In genomic region chr11:47847892-47848635, GRCh38 we compare ENCODE assay signal across 8 cellular contexts. TPM values are rescaled to one million over a fixed set of nuclear protein-coding genes. Genes with fewer than 3 reads are reported as not detected.
A peak's percentile ranks its signal among the peaks of the same experiment; 100 is the strongest.
DNase-seq lines count a peak whose midpoint lies in the region; ATAC-seq and TF ChIP-seq lines count a peak whose summit lies in the region.

Gene NUP160 (minus strand): TSS chr11:47848350. CDS start chr11:47848318, 32 bp downstream.

- H3F3A ChIP-seq in DOHH2 (ENCODE audit: control insufficient read depth, insufficient read depth): peaks cover 15% of the 10 kb centered on the region

- H3K9me3 ChIP-seq in DOHH2 (ENCODE audit: control insufficient read depth, insufficient read depth, low read length): no peaks in the 10 kb centered on the region

- H2AFZ ChIP-seq in KMS-11 (ENCODE audit: low read depth): peak within 1 kb of the TSS; percentile 95

- DNase-seq in SHP77 (lab: John Stamatoyannopoulos, UW) (peak; percentile 57 to 81), fibroblast of villous mesenchyme (ENCODE audit: low read depth) (peak; percentile 59)
- DNase-seq in activated effector memory CD4-positive, alpha-beta T cell treated with anti-CD3 and anti-CD28 coated beads, Interleukin-2, amount 50 U/mL, for 16 hours: peak; percentile 97
- DNase-seq in stimulated activated naive CD8-positive, alpha-beta T cell treated with anti-CD3 and anti-CD28 coated beads, Interleukin-15, Interleukin-2, amounts not matched to agents 100 U/mL and 50 U/mL, for 24 hours: peak; percentile 96

- H3K27ac ChIP-seq in DOHH2 (ENCODE audit: low read depth, low read length): peak within 1 kb of the TSS; percentile 31
- peak within 1 kb of the TSS; percentile 90 for H3K27ac ChIP-seq in KMS-11

- peak within 1 kb of the TSS; percentile 94 to 100 (median 99) for H3K4me3 Mint-ChIP-seq in nephron

- no peaks in the 10 kb centered on the region for H3K27me3 Mint-ChIP-seq in nephron (ENCODE audit: low read depth)

- H3K9ac ChIP-seq in KMS-11: peak within 1 kb of the TSS; percentile 97

- peaks cover 46% of the 10 kb centered on the region for H3K79me2 ChIP-seq in DOHH2 (ENCODE audit: control insufficient read depth, low read length)
- H3K79me2 ChIP-seq in KMS-11 (ENCODE audit: insufficient read depth, low read depth): peaks cover 41% of the 10 kb centered on the region

- TF ChIP-seq CTCF in DOHH2 (IDR thresholded peaks at IDR 0.05; ENCODE audit: low read depth, low read length, poor library complexity, severe bottlenecking) (no peak), KMS-11 (conservative IDR thresholded peaks at IDR 0.05; ENCODE audit: low read depth, low read length) (no peak), fibroblast of villous mesenchyme (IDR thresholded peaks at IDR 0.05; ENCODE audit: insufficient read depth, low read depth, low read length) (no peak), nephron (IDR thresholded peaks at IDR 0.05; ENCODE audit: unreplicated experiment in 3 of 3) (no peak)

- peaks cover 16% of the 10 kb centered on the region for H3K36me3 Mint-ChIP-seq in nephron (ENCODE audit: low read depth)

- H3K27me3 ChIP-seq in DOHH2 (ENCODE audit: control insufficient read depth, low read length): peaks cover 18% of the 10 kb centered on the region
- no peaks in the 10 kb centered on the region for H3K27me3 ChIP-seq in KMS-11 (ENCODE audit: insufficient read depth, low read depth)

- H3K27ac Mint-ChIP-seq in nephron: peak within 1 kb of the TSS; percentile 92 to 100 (median 96)

- H3K9me3 Mint-ChIP-seq in nephron: no peaks in the 10 kb centered on the region

- H3K36me3 ChIP-seq in DOHH2 (ENCODE audit: control insufficient read depth, low read length): peaks cover 41% of the 10 kb centered on the region
- H3K36me3 ChIP-seq in KMS-11 (ENCODE audit: insufficient read depth): no peaks in the 10 kb centered on the region; the same call in 1 of the 2 replicates

- H3K4me1 ChIP-seq in DOHH2 (ENCODE audit: control insufficient read depth, low read length): peaks cover 53% of the 10 kb centered on the region
- peaks cover 26% of the 10 kb centered on the region for H3K4me1 ChIP-seq in KMS-11 (ENCODE audit: low read depth, poor library complexity, severe bottlenecking)

- H3K4me1 Mint-ChIP-seq in nephron: peaks cover 30% of the 10 kb centered on the region

- peak; percentile 72 for ATAC-seq in GM21737 (IDR thresholded peaks at IDR 0.05; ENCODE audit: unreplicated experiment)
- peak; percentile 93 for ATAC-seq in stimulated activated naive CD8-positive, alpha-beta T cell treated with anti-CD3 and anti-CD28 coated beads, Interleukin-15, Interleukin-2, amounts not matched to agents 100 U/mL and 50 U/mL, for 24 hours

- H3K4me3 ChIP-seq in DOHH2 (ENCODE audit: low read length): peak within 1 kb of the TSS; percentile 98
- peak within 1 kb of the TSS; percentile 37 for H3K4me3 ChIP-seq in KMS-11 (IDR thresholded peaks at IDR 0.05; ENCODE audit: insufficient read depth, low read depth, low read length)
- H3K4me3 ChIP-seq in fibroblast of villous mesenchyme (ENCODE audit: low read depth, low read length): peak within 1 kb of the TSS; percentile 100

- H3K4me2 ChIP-seq in DOHH2 (ENCODE audit: low read length) (peak within 1 kb of the TSS; percentile 94), KMS-11 (peak within 1 kb of the TSS; percentile 86)

- H4K20me1 ChIP-seq in DOHH2 (ENCODE audit: control insufficient read depth, insufficient read depth, low read depth, low read length): peaks cover 14% of the 10 kb centered on the region; the same call in 1 of the 2 replicates
- H4K20me1 ChIP-seq in KMS-11 (ENCODE audit: insufficient read depth): no peaks in the 10 kb centered on the region

- no peaks in the 10 kb centered on the region for H3K9me2 ChIP-seq in DOHH2 (replicated peaks; ENCODE audit: control insufficient read depth, low read length)

RNA-seq across cellular contexts. Expression of gene NUP160, which starts in this region (rescaled TPM):
- total RNA-seq in fibroblast of villous mesenchyme: 29.3 and 29.8 TPM in 2 replicates

Comparison
In these comparisons a context has a peak if more than half of its experiments do, and no peak if none do; other contexts are left out.
1. Peak in every context shown above with its lines: DNase-seq, ATAC-seq, H3K4me3 ChIP-seq and H3K27ac ChIP-seq.
2. H3K4me3 ChIP-seq: peak in every context shown above with its lines; median percentile 100 in fibroblast of villous mesenchyme; 98 in DOHH2; 37 in KMS-11.